Comparison of ENCODE assay signal across 10 cellular contexts in genomic region chr11:114258696-114259095, GRCh38. TPM values are rescaled to one million over a fixed set of nuclear protein-coding genes. Genes with fewer than 3 reads are reported as not detected.
DNase-seq lines count a peak whose midpoint lies in the region; ATAC-seq and TF ChIP-seq lines count a peak whose summit lies in the region.
"Had no signal": no experiment of that assay in that cellular context is flagged by ENCODE, and none has a peak within 500 bp of the region (broad histone marks: within the 10 kb centered on the region; RNA-seq: fewer than 3 reads in every experiment).

No MANE protein-coding gene starts in this region.

- H3K9me3 ChIP-seq in adipocyte (ENCODE audit: control insufficient read depth, low read length) (no peaks in the 10 kb centered on the region), thymus (ENCODE audit: control insufficient read depth) (no peaks in the 10 kb centered on the region), PC-3 (ENCODE audit: low read length) (no peaks in the 10 kb centered on the region)

- peaks cover 11% of the 10 kb centered on the region for H3K4me1 Mint-ChIP-seq in memory B cell

- no peaks in the 10 kb centered on the region for H3K9me3 Mint-ChIP-seq in memory B cell

- H3K79me2 ChIP-seq in PC-3 (ENCODE audit: low read length): no peaks in the 10 kb centered on the region

- H4K20me1 ChIP-seq in PC-3 (ENCODE audit: low read length): no peaks in the 10 kb centered on the region

- DNase-seq in SIG-M5 treated with dmso at 0.1 percent for 504 hours (lab: John Stamatoyannopoulos, UW; ENCODE audit: unreplicated experiment): peak; percentile 73
- DNase-seq in SIG-M5 (lab: John Stamatoyannopoulos, UW): no peak
- DNase-seq in adipocyte (ENCODE audit: low read depth): no peak
- peak; percentile 35 to 40 for DNase-seq in memory B cell (ENCODE audit: low spot score in 2 of 2)
- no peak for DNase-seq in NCI-H187 (lab: John Stamatoyannopoulos, UW)
- no peak for DNase-seq in PC-3
- DNase-seq: RPMI8226; stimulated activated CD8-positive, alpha-beta memory T cell treated with anti-CD3 and anti-CD28 coated beads, Interleukin-4, amount 100 ng/mL, for 48 hours had no signal

- H3K4me3 Mint-ChIP-seq in memory B cell: no peak overlapping the region

- TF ChIP-seq CTCF in PC-3 (conservative IDR thresholded peaks at IDR 0.05; ENCODE audit: low read depth, low read length): no peak

- peak overlapping the region; percentile 54 for H3K27ac ChIP-seq in thymus (ENCODE audit: low read depth)
- H3K27ac ChIP-seq in PC-3 (ENCODE audit: low read length): no peak overlapping the region

- ATAC-seq in memory B cell (ENCODE audit: low read depth): peak; percentile 87
- no peak for ATAC-seq in HG03442 (IDR thresholded peaks at IDR 0.05; ENCODE audit: unreplicated experiment)
- no peak for ATAC-seq in PC-3

- peaks cover 30% of the 10 kb centered on the region for H3K36me3 ChIP-seq in adipocyte (ENCODE audit: control insufficient read depth, insufficient read depth, low read length, severe bottlenecking)
- no peaks in the 10 kb centered on the region for H3K36me3 ChIP-seq in thymus (ENCODE audit: control insufficient read depth, insufficient read depth)
- H3K36me3 ChIP-seq in PC-3 (ENCODE audit: low read depth, low read length): no peaks in the 10 kb centered on the region

- CTCF ChIA-PET in PC-3 (lab: Charles Lee): no interaction called here

- no peaks in the 10 kb centered on the region for H3K27me3 Mint-ChIP-seq in memory B cell

- no peaks in the 10 kb centered on the region for H3K27me3 ChIP-seq in adipocyte (replicated peaks; ENCODE audit: control insufficient read depth, insufficient read depth, low read length)
- no peaks in the 10 kb centered on the region for H3K27me3 ChIP-seq in thymus (ENCODE audit: control insufficient read depth, insufficient read depth)
- H3K27me3 ChIP-seq in PC-3 (ENCODE audit: low read length): peaks cover 59% of the 10 kb centered on the region

- intact Hi-C loops in PC-3 (cut with micrococcal nuclease): no loop called here

- H3K36me3 Mint-ChIP-seq in memory B cell: no peaks in the 10 kb centered on the region

- H3K27ac Mint-ChIP-seq in memory B cell: peak overlapping the region; percentile 64

- 34% methylated on average over 7 of the region's 7 CpGs for WGBS in thymus

- peak overlapping the region; percentile 85 for H3K9ac ChIP-seq in adipocyte (ENCODE audit: low read length)
- no peak overlapping the region for H3K9ac ChIP-seq in PC-3 (ENCODE audit: low read length)

- BruUV-seq in PC-3 (replicated peaks; lab: Mats Ljungman, UMichigan): no TSS peak

- no peaks in the 10 kb centered on the region for H3F3A ChIP-seq in PC-3 (ENCODE audit: low read length, unreplicated experiment)

- POLR2A ChIA-PET in PC-3 (lab: Charles Lee; ENCODE audit: unreplicated experiment): no interaction called here

- peak overlapping the region; percentile 66 for H3K4me3 ChIP-seq in adipocyte (ENCODE audit: low read length)
- no peak overlapping the region for H3K4me3 ChIP-seq in thymus (ENCODE audit: low read length)
- no peak overlapping the region for H3K4me3 ChIP-seq in PC-3 (ENCODE audit: low read length)

- H2AFZ ChIP-seq in PC-3 (ENCODE audit: low read length): no peak overlapping the region

- H3K4me1 ChIP-seq in adipocyte (ENCODE audit: control insufficient read depth, insufficient read depth, low read length) (peaks cover 72% of the 10 kb centered on the region), thymus (ENCODE audit: control insufficient read depth, insufficient read depth, low read length) (no peaks in the 10 kb centered on the region), PC-3 (ENCODE audit: insufficient read depth, low read length) (no peaks in the 10 kb centered on the region)

- H3K9me2 ChIP-seq in PC-3 (replicated peaks; ENCODE audit: low read length): no peaks in the 10 kb centered on the region

- no peak overlapping the region for H3K4me2 ChIP-seq in PC-3 (ENCODE audit: low read length)

RNA-seq across cellular contexts. Expression of gene NNMT, which starts 37.5 kb away (rescaled TPM):
- polyA plus RNA-seq in thymus: 351 TPM
- total RNA-seq in PC-3 (2014; rRNA removed): 20.8 and 23.3 TPM in 2 replicates

Comparison
In these comparisons a context has a peak if more than half of its experiments do, and no peak if none do; other contexts are left out.
1. DNase-seq: peak in SIG-M5 treated with dmso at 0.1 percent for 504 hours (single experiment) and memory B cell (2 of 2); none in SIG-M5 (single experiment), adipocyte (single experiment), NCI-H187 (0 of 2) and PC-3 (single experiment).